Comparison of ENCODE assay signal across 13 cellular contexts in the genomic region with DNA sequence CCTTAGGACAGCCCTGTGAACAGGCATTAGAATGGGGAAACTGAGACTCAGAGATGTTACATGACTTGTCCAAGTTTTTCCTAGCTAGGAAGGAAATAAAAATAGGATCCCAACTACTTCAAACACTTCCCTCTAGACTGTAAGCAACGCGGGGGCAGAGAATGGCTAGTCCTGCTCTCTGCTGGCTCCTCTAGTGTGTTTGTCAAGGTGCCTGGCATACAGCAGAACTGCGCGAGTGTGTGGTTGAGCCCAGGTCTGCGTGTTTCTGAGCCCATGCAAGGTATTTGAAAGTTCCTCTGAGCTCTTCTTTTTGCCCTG.
DNase-seq lines count a peak whose midpoint lies in the region; ATAC-seq, FAIRE-seq and TF ChIP-seq lines count a peak whose summit lies in the region.
"Had no signal": no experiment of that assay in that cellular context is flagged by ENCODE, and none has a peak within 500 bp of the region (broad histone marks: within the 10 kb centered on the region; RNA-seq: fewer than 3 reads in every experiment).

No MANE protein-coding gene starts in this region.

- peak; percentile 13 for FAIRE-seq in astrocyte (lab: Jason Lieb, UNC)
- FAIRE-seq: bronchial epithelial cell had no signal

- H2AFZ ChIP-seq in IMR-90 (replicated peaks; ENCODE audit: low read length, poor library complexity) (peak overlapping the region; percentile 77), astrocyte (ENCODE audit: low read depth, low read length) (peak overlapping the region; percentile 46)

- no peaks in the 10 kb centered on the region for H3K36me3 Mint-ChIP-seq in astrocyte (ENCODE audit: low read depth, unreplicated experiment)
- H3K36me3 Mint-ChIP-seq in activated T-helper 1 cell treated with anti-CD3 and anti-CD28 coated beads, Interleukin-12 subunit alpha, Interleukin-12 subunit beta, Interleukin-2, Interleukin-4 antibody, amounts not matched to agents 30 ng/mL and 10 ng/mL and 1 ng/mL, durations not matched to agents 14 hours and 24 hours and 36 hours (ENCODE audit: low read depth): no peaks in the 10 kb centered on the region

- H3K14ac ChIP-seq in IMR-90 (replicated peaks; ENCODE audit: low read depth, low read length): peak overlapping the region; percentile 99

- intact Hi-C loops in IMR-90 (cut with micrococcal nuclease): no loop called here
- intact Hi-C loops in lower lobe of right lung (cut with DNase I): no loop called here
- intact Hi-C loops in stomach (cut with DNase I; ENCODE audit: low total_unique reads): no loop called here
- intact Hi-C loops in activated T-helper 1 cell treated with anti-CD3 and anti-CD28 coated beads, Interleukin-12 subunit alpha, Interleukin-12 subunit beta, Interleukin-2, Interleukin-4 antibody, amounts not matched to agents 30 ng/mL and 10 ng/mL and 1 ng/mL, durations not matched to agents 14 hours and 24 hours and 36 hours (cut with micrococcal nuclease): no loop called here

- TF ChIP-seq RAD21 in IMR-90 (IDR thresholded peaks at IDR 0.05; ENCODE audit: low read length): no peak

- peak overlapping the region; percentile 95 for H2BK5ac ChIP-seq in IMR-90 (ENCODE audit: low read depth, low read length, poor library complexity, severe bottlenecking)

- peak overlapping the region; percentile 99 for H2BK120ac ChIP-seq in IMR-90 (ENCODE audit: low read depth, low read length)

- H3K4me3 ChIP-seq in IMR-90 (ENCODE audit: insufficient read depth, low read depth, low read length) (no peak overlapping the region), astrocyte (ENCODE audit: insufficient read depth, low read depth, low read length) (peak overlapping the region; percentile 22), lower lobe of right lung (no peak overlapping the region), stomach (no peak overlapping the region)

- dilution Hi-C loops in IMR-90 (cut with HindIII; ENCODE audit: low sequenced_read_pairs, unreplicated experiment): no loop called here

- H4K91ac ChIP-seq in IMR-90 (ENCODE audit: insufficient read depth, low read depth, low read length): peak overlapping the region; percentile 96

- peaks cover 6% of the 10 kb centered on the region for H3K9me3 Mint-ChIP-seq in astrocyte (ENCODE audit: unreplicated experiment)
- H3K9me3 Mint-ChIP-seq in activated T-helper 1 cell treated with anti-CD3 and anti-CD28 coated beads, Interleukin-12 subunit alpha, Interleukin-12 subunit beta, Interleukin-2, Interleukin-4 antibody, amounts not matched to agents 30 ng/mL and 10 ng/mL and 1 ng/mL, durations not matched to agents 14 hours and 24 hours and 36 hours: no peaks in the 10 kb centered on the region
- H3K9me3 Mint-ChIP-seq: stimulated activated naive CD8-positive, alpha-beta T cell treated with anti-CD3 and anti-CD28 coated beads, Interleukin-15, amount 100 ng/mL, for 72 hours had no signal

- H2AK9ac ChIP-seq in IMR-90 (replicated peaks; ENCODE audit: low read depth, low read length, poor library complexity): peak overlapping the region; percentile 97

- POLR2A ChIA-PET in IMR-90 (lab: Charles Lee; ENCODE audit: unreplicated experiment): interaction anchor here (1.1 kb wide), 1 partner anchor 52 kb away, joined by 3 read pairs; no protein-coding TSS in a partner anchor

- H3K27ac ChIP-seq in IMR-90 (ENCODE audit: insufficient read depth, low read length): peak overlapping the region; percentile 86
- peak overlapping the region; percentile 87 for H3K27ac ChIP-seq in astrocyte (ENCODE audit: low read depth, low read length)
- H3K27ac ChIP-seq in lower lobe of right lung: no peak overlapping the region
- H3K27ac ChIP-seq in stomach: peak overlapping the region in 3 of 5 donors; percentile 32 to 88 (median 85)

- BruUV-seq in IMR-90 (replicated peaks; lab: Mats Ljungman, UMichigan): no TSS peak

- DNase-seq in IMR-90 (no peak), astrocyte (ENCODE audit: low read depth) (no peak), lower lobe of right lung (no peak), stomach (no peak), foreskin melanocyte (no peak), AG20443 (ENCODE audit: low spot score) (no peak), NCI-H2196 (lab: John Stamatoyannopoulos, UW; ENCODE audit: unreplicated experiment) (no peak)
- no peak for DNase-seq in activated T-helper 1 cell treated with anti-CD3 and anti-CD28 coated beads, Interleukin-12 subunit alpha, Interleukin-12 subunit beta, Interleukin-2, Interleukin-4 antibody, amounts not matched to agents 30 ng/mL and 10 ng/mL and 1 ng/mL, durations not matched to agents 14 hours and 24 hours and 36 hours (ENCODE audit: low spot score)
- DNase-seq: activated CD4-positive, alpha-beta T cell treated with anti-CD3 and anti-CD28 coated beads, Interleukin-2, amount 50 U/mL, for 1 hour; KBM-7; NCI-H146; stimulated activated naive CD8-positive, alpha-beta T cell treated with anti-CD3 and anti-CD28 coated beads, Interleukin-15, amount 100 ng/mL, for 72 hours had no signal

- H2AK5ac ChIP-seq in IMR-90 (ENCODE audit: low read depth, low read length): peak overlapping the region; percentile 99

- peak overlapping the region; percentile 87 for H3K56ac ChIP-seq in IMR-90 (ENCODE audit: extremely low read depth, insufficient read depth, low read length)

- peak overlapping the region; percentile 100 for H3K4ac ChIP-seq in IMR-90 (ENCODE audit: low read depth, low read length)

- peak overlapping the region; percentile 99 for H3K23ac ChIP-seq in IMR-90 (ENCODE audit: low read depth, low read length)

- H3K9me1 ChIP-seq in IMR-90 (ENCODE audit: insufficient read depth, low read length): peaks cover 44% of the 10 kb centered on the region

- no peak for TF ChIP-seq CTCF in IMR-90 (conservative IDR thresholded peaks at IDR 0.05; ENCODE audit: low read depth, low read length)
- no peak for TF ChIP-seq CTCF in astrocyte (IDR thresholded peaks at IDR 0.05; ENCODE audit: insufficient read depth, low read depth, low read length)
- no peak for TF ChIP-seq CTCF in lower lobe of right lung (IDR thresholded peaks at IDR 0.05)
- TF ChIP-seq CTCF in stomach (IDR thresholded peaks at IDR 0.05): no peak

- TF ChIP-seq POLR2A in IMR-90 (IDR thresholded peaks at IDR 0.05; ENCODE audit: low read depth, low read length) (no peak), stomach (IDR thresholded peaks at IDR 0.05) (no peak)

- peaks cover 40% of the 10 kb centered on the region for H3K4me1 Mint-ChIP-seq in astrocyte (ENCODE audit: low read depth, unreplicated experiment)
- no peaks in the 10 kb centered on the region for H3K4me1 Mint-ChIP-seq in activated T-helper 1 cell treated with anti-CD3 and anti-CD28 coated beads, Interleukin-12 subunit alpha, Interleukin-12 subunit beta, Interleukin-2, Interleukin-4 antibody, amounts not matched to agents 30 ng/mL and 10 ng/mL and 1 ng/mL, durations not matched to agents 14 hours and 24 hours and 36 hours (ENCODE audit: low read depth)
- H3K4me1 Mint-ChIP-seq: stimulated activated naive CD8-positive, alpha-beta T cell treated with anti-CD3 and anti-CD28 coated beads, Interleukin-15, amount 100 ng/mL, for 72 hours had no signal

- no peaks in the 10 kb centered on the region for H3K27me3 Mint-ChIP-seq in astrocyte (ENCODE audit: low read depth, unreplicated experiment)
- peaks cover 1% of the 10 kb centered on the region for H3K27me3 Mint-ChIP-seq in activated T-helper 1 cell treated with anti-CD3 and anti-CD28 coated beads, Interleukin-12 subunit alpha, Interleukin-12 subunit beta, Interleukin-2, Interleukin-4 antibody, amounts not matched to agents 30 ng/mL and 10 ng/mL and 1 ng/mL, durations not matched to agents 14 hours and 24 hours and 36 hours (ENCODE audit: insufficient read depth)
- H3K27me3 Mint-ChIP-seq: stimulated activated naive CD8-positive, alpha-beta T cell treated with anti-CD3 and anti-CD28 coated beads, Interleukin-15, amount 100 ng/mL, for 72 hours had no signal

- H3K4me1 ChIP-seq in IMR-90 (ENCODE audit: control insufficient read depth, insufficient read depth, low read length) (peaks cover 55% of the 10 kb centered on the region), astrocyte (ENCODE audit: insufficient read depth, low read length) (peaks cover 47% of the 10 kb centered on the region), lower lobe of right lung (peaks cover 31% of the 10 kb centered on the region), stomach (peaks cover 22 to 57% (median 49%) of the 10 kb centered on the region in 4 donors)

- H3K9ac ChIP-seq in IMR-90 (ENCODE audit: low read depth, low read length): peak overlapping the region; percentile 14; the same call in 1 of the 2 replicates
- H3K9ac ChIP-seq in astrocyte (ENCODE audit: low read length): peak overlapping the region; percentile 47

- H3K36me3 ChIP-seq in IMR-90 (ENCODE audit: control insufficient read depth, insufficient read depth, low read length) (no peaks in the 10 kb centered on the region), astrocyte (ENCODE audit: insufficient read depth, low read length) (no peaks in the 10 kb centered on the region), lower lobe of right lung (no peaks in the 10 kb centered on the region), stomach (no peaks in the 10 kb centered on the region)

- no peak for TF ChIP-seq EP300 in stomach (IDR thresholded peaks at IDR 0.05)

- no peaks in the 10 kb centered on the region for H3K79me2 ChIP-seq in astrocyte (ENCODE audit: insufficient read depth, low read length)

- H3K27ac Mint-ChIP-seq in astrocyte (ENCODE audit: unreplicated experiment): peak overlapping the region; percentile 86
- no peak overlapping the region for H3K27ac Mint-ChIP-seq in activated T-helper 1 cell treated with anti-CD3 and anti-CD28 coated beads, Interleukin-12 subunit alpha, Interleukin-12 subunit beta, Interleukin-2, Interleukin-4 antibody, amounts not matched to agents 30 ng/mL and 10 ng/mL and 1 ng/mL, durations not matched to agents 14 hours and 24 hours and 36 hours
- H3K27ac Mint-ChIP-seq: stimulated activated naive CD8-positive, alpha-beta T cell treated with anti-CD3 and anti-CD28 coated beads, Interleukin-15, amount 100 ng/mL, for 72 hours had no signal

- H4K8ac ChIP-seq in IMR-90 (ENCODE audit: low read depth in 2 of 2, low read length in 2 of 2): peak overlapping the region; percentile 57 to 96

- H3K9me3 ChIP-seq in IMR-90 (ENCODE audit: control insufficient read depth, insufficient read depth, low read length): no peaks in the 10 kb centered on the region
- H3K9me3 ChIP-seq in astrocyte (ENCODE audit: insufficient read depth, low read depth, low read length): no peaks in the 10 kb centered on the region
- H3K9me3 ChIP-seq in lower lobe of right lung: no peaks in the 10 kb centered on the region
- no peaks in the 10 kb centered on the region for H3K9me3 ChIP-seq in stomach

- peak overlapping the region; percentile 98 for H2BK15ac ChIP-seq in IMR-90 (ENCODE audit: low read depth, low read length)

- H3K18ac ChIP-seq in IMR-90 (ENCODE audit: low read depth, low read length): peak overlapping the region; percentile 85

- peak; percentile 39 for ATAC-seq in IMR-90 (ENCODE audit: low read depth)
- ATAC-seq in lower lobe of right lung: peak; percentile 33 to 44
- ATAC-seq: stimulated activated naive CD8-positive, alpha-beta T cell treated with anti-CD3 and anti-CD28 coated beads, Interleukin-15, amount 100 ng/mL, for 72 hours had no signal

- H4K20me1 ChIP-seq in IMR-90 (ENCODE audit: insufficient read depth, low read length) (no peaks in the 10 kb centered on the region), astrocyte (ENCODE audit: insufficient read depth, low read length) (no peaks in the 10 kb centered on the region)

- H3K79me1 ChIP-seq in IMR-90 (ENCODE audit: low read depth in 1 of 2, low read length in 2 of 2): peaks cover 0 to 37% of the 10 kb centered on the region in 2 experiments; a peak in 2 of 4 replicates

- peak overlapping the region; percentile 98 for H2BK20ac ChIP-seq in IMR-90 (ENCODE audit: low read depth, low read length)

- H3K27me3 ChIP-seq in IMR-90 (ENCODE audit: control insufficient read depth, insufficient read depth, low read length) (no peaks in the 10 kb centered on the region), astrocyte (ENCODE audit: insufficient read depth, low read length) (no peaks in the 10 kb centered on the region), lower lobe of right lung (ENCODE audit: low read depth) (no peaks in the 10 kb centered on the region), stomach (no peaks in the 10 kb centered on the region)

- H4K5ac ChIP-seq in IMR-90 (ENCODE audit: low read depth, low read length): peak overlapping the region; percentile 86

- WGBS in IMR-90 (ENCODE audit: extremely low coverage in 2 of 2, insufficient read length in 1 of 2), 2 experiments: 43% methylated on average over 1 of the region's 5 CpGs; no CpG with 5 or more reads in 1 of the 2 experiments
- WGBS in stomach, 5 donors: 69 to 81% (median 77%) methylated on average over 5 of the region's 5 CpGs

- H3K4me2 ChIP-seq in IMR-90 (ENCODE audit: low read depth, low read length) (peak overlapping the region; percentile 44), astrocyte (ENCODE audit: low read length) (peak overlapping the region; percentile 74)

- H3K4me3 Mint-ChIP-seq in astrocyte (ENCODE audit: unreplicated experiment): no peak overlapping the region
- no peak overlapping the region for H3K4me3 Mint-ChIP-seq in activated T-helper 1 cell treated with anti-CD3 and anti-CD28 coated beads, Interleukin-12 subunit alpha, Interleukin-12 subunit beta, Interleukin-2, Interleukin-4 antibody, amounts not matched to agents 30 ng/mL and 10 ng/mL and 1 ng/mL, durations not matched to agents 14 hours and 24 hours and 36 hours
- H3K4me3 Mint-ChIP-seq: stimulated activated naive CD8-positive, alpha-beta T cell treated with anti-CD3 and anti-CD28 coated beads, Interleukin-15, amount 100 ng/mL, for 72 hours had no signal

- in situ Hi-C loops in IMR-90 (cut with MboI; ENCODE audit: low sequenced_read_pairs): no loop called here

- CTCF ChIA-PET in IMR-90 (lab: Yijun Ruan, JAX): interaction anchor here (1.1 to 1.2 kb wide), 2 partner anchors 10 to 18 kb away, joined by 4 to 6 read pairs; no protein-coding TSS in a partner anchor
